1 cellular context compared by ENCODE assay signal in genomic region chr1:150551784-150552691, GRCh38.
A peak's percentile ranks its signal among the peaks of the same experiment; 100 is the strongest.
TF ChIP-seq lines count a peak whose summit lies in the region.

No MANE protein-coding gene starts in this region.

TF ChIP-seq in HEK293, 187 proteins besides CTCF, POLR2A, EP300 and RAD21 (continued from another document):
- peak; percentile 94 for TF ChIP-seq ZNF398 (tag by site-specific recombination; IDR thresholded peaks at IDR 0.05)
- 0 out of 2 replicates have a peak, but pooled peaks have one; percentile 9 for TF ChIP-seq GLIS1 (tag by site-specific recombination; IDR thresholded peaks at IDR 0.05)
- TF ChIP-seq SP2 (tag by site-specific recombination; IDR thresholded peaks at IDR 0.05): peak; percentile 58
- TF ChIP-seq ZNF785 (tag by site-specific recombination; IDR thresholded peaks at IDR 0.05): no peak
- TF ChIP-seq ZNF335 (tag by site-specific recombination; conservative IDR thresholded peaks at IDR 0.05): peak; percentile 15; the same call in 1 of the 2 replicates
- TF ChIP-seq PRDM1 (tag by site-specific recombination; IDR thresholded peaks at IDR 0.05): 0 out of 2 replicates have a peak, but pooled peaks have one; percentile 9
- 0 out of 2 replicates have a peak, but pooled peaks have one; percentile 18 for TF ChIP-seq KLF1 (tag by site-specific recombination; IDR thresholded peaks at IDR 0.05)
- TF ChIP-seq ZNF19 (tag by site-specific recombination; IDR thresholded peaks at IDR 0.05; ENCODE audit: low read depth): no peak
- TF ChIP-seq SP7 (tag by site-specific recombination; IDR thresholded peaks at IDR 0.05): 0 out of 2 replicates have a peak, but pooled peaks have one; percentile 27
- TF ChIP-seq ZFHX2 (tag by site-specific recombination; conservative IDR thresholded peaks at IDR 0.05): peak; percentile 72
- TF ChIP-seq ZBTB21 (tag by site-specific recombination; IDR thresholded peaks at IDR 0.05): no peak
- TF ChIP-seq ZBTB6 (tag by site-specific recombination; IDR thresholded peaks at IDR 0.05): 0 out of 2 replicates have a peak, but pooled peaks have one; percentile 13
- peak; percentile 60 for TF ChIP-seq PATZ1 (tag by site-specific recombination; IDR thresholded peaks at IDR 0.05)
